1 cellular context compared by ENCODE assay signal in the genomic region with DNA sequence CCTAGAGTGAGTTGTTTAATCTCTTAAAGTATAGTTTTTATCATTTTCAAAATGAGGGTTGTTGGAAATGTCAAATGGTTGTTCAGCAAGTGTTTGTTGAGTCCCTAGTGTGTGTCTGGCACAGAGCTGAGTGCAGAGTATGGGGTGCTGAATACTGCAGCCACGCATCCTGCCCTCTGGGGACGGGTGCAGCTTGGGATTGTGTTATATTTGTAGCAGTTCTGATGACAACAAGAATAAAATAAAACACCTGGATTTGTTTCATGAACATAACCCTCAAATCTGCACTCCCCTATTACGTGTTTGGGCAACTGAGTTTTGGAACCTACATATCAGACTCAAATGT.
TF ChIP-seq lines count a peak whose summit lies in the region.

No MANE protein-coding gene starts in this region.

TF ChIP-seq in HCT116, 20 proteins besides CTCF, POLR2A, EP300 and RAD21 (continued from another document):
- TF ChIP-seq, protein P1, sequence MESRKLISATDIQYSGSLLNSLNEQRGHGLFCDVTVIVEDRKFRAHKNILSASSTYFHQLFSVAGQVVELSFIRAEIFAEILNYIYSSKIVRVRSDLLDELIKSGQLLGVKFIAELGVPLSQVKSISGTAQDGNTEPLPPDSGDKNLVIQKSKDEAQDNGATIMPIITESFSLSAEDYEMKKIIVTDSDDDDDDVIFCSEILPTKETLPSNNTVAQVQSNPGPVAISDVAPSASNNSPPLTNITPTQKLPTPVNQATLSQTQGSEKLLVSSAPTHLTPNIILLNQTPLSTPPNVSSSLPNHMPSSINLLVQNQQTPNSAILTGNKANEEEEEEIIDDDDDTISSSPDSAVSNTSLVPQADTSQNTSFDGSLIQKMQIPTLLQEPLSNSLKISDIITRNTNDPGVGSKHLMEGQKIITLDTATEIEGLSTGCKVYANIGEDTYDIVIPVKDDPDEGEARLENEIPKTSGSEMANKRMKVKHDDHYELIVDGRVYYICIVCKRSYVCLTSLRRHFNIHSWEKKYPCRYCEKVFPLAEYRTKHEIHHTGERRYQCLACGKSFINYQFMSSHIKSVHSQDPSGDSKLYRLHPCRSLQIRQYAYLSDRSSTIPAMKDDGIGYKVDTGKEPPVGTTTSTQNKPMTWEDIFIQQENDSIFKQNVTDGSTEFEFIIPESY (IDR thresholded peaks at IDR 0.05; ENCODE audit: extremely low read depth, insufficient replicate concordance, low read length): no peak
- TF ChIP-seq ZFX (IDR thresholded peaks at IDR 0.05) (no peak), EZH2 (IDR thresholded peaks at IDR 0.05) (no peak), EGR1 (IDR thresholded peaks at IDR 0.05; ENCODE audit: low read depth) (no peak), EZH2phosphoT487 (IDR thresholded peaks at IDR 0.05; ENCODE audit: borderline replicate concordance) (no peak), SIN3A (IDR thresholded peaks at IDR 0.05; ENCODE audit: low read depth) (no peak), POLR2AphosphoS5 (IDR thresholded peaks at IDR 0.05; ENCODE audit: low read depth, low read length) (no peak)
TF ChIP-seq in HCT116: peak in this region for 0.
